1 cellular context compared by ENCODE assay signal in the genomic region with DNA sequence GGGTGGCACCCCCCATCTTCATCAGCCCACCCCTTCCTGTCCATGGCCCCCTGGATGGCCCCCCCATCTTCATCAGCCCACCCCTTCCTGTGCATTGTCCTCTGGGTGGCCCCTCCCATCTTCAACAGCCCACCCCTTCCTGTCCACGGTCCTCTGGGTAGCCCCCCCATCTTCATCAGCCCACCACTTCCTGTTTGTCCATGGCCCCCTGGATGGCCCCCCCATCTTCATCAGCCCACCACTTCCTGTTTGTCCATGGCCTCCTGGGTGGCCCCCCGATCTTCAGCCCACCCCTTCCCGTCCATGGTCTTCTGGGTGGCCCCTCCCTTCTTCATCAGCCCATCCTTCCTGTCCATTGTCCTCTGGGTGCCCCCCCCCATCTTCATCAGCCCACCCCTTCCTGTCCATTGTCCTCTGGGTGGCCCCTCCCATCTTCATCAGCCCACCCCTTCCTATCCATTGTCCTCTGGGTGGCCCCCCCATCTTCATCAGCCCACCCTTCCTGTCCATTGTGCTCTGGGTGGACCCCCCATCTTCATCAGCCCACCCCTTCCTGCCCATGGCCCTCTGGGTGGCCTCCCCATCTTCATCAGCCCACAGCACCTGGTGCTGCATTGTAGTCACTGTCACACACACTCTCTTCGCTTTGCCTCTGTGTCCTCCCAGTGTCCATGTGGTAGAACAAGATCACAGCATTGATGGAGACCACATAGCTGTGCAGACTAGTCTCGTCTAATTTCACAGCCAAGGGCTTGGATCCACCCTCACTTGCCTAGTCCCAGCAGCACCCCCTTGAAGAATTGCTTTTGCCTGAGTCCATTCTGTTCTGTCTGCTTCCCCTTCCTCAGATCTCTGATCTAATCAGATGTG.
TF ChIP-seq lines count a peak whose summit lies in the region.

No MANE protein-coding gene starts in this region.

TF ChIP-seq in GM23338, 12 proteins besides CTCF, POLR2A, EP300 and RAD21 (continued from another document):
- TF ChIP-seq, protein P1, sequence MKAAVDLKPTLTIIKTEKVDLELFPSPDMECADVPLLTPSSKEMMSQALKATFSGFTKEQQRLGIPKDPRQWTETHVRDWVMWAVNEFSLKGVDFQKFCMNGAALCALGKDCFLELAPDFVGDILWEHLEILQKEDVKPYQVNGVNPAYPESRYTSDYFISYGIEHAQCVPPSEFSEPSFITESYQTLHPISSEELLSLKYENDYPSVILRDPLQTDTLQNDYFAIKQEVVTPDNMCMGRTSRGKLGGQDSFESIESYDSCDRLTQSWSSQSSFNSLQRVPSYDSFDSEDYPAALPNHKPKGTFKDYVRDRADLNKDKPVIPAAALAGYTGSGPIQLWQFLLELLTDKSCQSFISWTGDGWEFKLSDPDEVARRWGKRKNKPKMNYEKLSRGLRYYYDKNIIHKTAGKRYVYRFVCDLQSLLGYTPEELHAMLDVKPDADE (IDR thresholded peaks at IDR 0.05): no peak
- no peak for TF ChIP-seq EZH2phosphoT487 (IDR thresholded peaks at IDR 0.05; ENCODE audit: unreplicated experiment)
- no peak for TF ChIP-seq STAT1 (IDR thresholded peaks at IDR 0.05; ENCODE audit: unreplicated experiment)
- TF ChIP-seq EZH2 (IDR thresholded peaks at IDR 0.05; ENCODE audit: low read depth, unreplicated experiment): no peak
- TF ChIP-seq ZNF331 (CRISPR knock-in tag; IDR thresholded peaks at IDR 0.05; ENCODE audit: low read depth): no peak
- TF ChIP-seq JUNB (IDR thresholded peaks at IDR 0.05; ENCODE audit: unreplicated experiment): no peak
- TF ChIP-seq ZNF114 (CRISPR knock-in tag; IDR thresholded peaks at IDR 0.05): no peak
- TF ChIP-seq, protein P2, sequence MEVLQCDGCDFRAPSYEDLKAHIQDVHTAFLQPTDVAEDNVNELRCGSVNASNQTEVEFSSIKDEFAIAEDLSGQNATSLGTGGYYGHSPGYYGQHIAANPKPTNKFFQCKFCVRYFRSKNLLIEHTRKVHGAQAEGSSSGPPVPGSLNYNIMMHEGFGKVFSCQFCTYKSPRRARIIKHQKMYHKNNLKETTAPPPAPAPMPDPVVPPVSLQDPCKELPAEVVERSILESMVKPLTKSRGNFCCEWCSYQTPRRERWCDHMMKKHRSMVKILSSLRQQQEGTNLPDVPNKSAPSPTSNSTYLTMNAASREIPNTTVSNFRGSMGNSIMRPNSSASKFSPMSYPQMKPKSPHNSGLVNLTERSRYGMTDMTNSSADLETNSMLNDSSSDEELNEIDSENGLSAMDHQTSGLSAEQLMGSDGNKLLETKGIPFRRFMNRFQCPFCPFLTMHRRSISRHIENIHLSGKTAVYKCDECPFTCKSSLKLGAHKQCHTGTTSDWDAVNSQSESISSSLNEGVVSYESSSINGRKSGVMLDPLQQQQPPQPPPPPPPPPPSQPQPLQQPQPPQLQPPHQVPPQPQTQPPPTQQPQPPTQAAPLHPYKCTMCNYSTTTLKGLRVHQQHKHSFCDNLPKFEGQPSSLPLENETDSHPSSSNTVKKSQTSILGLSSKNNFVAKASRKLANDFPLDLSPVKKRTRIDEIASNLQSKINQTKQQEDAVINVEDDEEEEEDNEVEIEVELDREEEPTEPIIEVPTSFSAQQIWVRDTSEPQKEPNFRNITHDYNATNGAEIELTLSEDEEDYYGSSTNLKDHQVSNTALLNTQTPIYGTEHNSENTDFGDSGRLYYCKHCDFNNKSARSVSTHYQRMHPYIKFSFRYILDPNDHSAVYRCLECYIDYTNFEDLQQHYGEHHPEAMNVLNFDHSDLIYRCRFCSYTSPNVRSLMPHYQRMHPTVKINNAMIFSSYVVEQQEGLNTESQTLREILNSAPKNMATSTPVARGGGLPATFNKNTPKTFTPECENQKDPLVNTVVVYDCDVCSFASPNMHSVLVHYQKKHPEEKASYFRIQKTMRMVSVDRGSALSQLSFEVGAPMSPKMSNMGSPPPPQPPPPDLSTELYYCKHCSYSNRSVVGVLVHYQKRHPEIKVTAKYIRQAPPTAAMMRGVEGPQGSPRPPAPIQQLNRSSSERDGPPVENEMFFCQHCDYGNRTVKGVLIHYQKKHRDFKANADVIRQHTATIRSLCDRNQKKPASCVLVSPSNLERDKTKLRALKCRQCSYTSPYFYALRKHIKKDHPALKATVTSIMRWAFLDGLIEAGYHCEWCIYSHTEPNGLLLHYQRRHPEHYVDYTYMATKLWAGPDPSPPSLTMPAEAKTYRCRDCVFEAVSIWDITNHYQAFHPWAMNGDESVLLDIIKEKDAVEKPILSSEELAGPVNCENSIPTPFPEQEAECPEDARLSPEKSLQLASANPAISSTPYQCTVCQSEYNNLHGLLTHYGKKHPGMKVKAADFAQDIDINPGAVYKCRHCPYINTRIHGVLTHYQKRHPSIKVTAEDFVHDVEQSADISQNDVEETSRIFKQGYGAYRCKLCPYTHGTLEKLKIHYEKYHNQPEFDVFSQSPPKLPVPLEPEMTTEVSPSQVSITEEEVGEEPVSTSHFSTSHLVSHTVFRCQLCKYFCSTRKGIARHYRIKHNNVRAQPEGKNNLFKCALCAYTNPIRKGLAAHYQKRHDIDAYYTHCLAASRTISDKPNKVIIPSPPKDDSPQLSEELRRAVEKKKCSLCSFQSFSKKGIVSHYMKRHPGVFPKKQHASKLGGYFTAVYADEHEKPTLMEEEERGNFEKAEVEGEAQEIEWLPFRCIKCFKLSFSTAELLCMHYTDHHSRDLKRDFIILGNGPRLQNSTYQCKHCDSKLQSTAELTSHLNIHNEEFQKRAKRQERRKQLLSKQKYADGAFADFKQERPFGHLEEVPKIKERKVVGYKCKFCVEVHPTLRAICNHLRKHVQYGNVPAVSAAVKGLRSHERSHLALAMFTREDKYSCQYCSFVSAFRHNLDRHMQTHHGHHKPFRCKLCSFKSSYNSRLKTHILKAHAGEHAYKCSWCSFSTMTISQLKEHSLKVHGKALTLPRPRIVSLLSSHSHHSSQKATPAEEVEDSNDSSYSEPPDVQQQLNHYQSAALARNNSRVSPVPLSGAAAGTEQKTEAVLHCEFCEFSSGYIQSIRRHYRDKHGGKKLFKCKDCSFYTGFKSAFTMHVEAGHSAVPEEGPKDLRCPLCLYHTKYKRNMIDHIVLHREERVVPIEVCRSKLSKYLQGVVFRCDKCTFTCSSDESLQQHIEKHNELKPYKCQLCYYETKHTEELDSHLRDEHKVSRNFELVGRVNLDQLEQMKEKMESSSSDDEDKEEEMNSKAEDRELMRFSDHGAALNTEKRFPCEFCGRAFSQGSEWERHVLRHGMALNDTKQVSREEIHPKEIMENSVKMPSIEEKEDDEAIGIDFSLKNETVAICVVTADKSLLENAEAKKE (CRISPR knock-in tag; IDR thresholded peaks at IDR 0.05): no peak
- TF ChIP-seq, protein P3, sequence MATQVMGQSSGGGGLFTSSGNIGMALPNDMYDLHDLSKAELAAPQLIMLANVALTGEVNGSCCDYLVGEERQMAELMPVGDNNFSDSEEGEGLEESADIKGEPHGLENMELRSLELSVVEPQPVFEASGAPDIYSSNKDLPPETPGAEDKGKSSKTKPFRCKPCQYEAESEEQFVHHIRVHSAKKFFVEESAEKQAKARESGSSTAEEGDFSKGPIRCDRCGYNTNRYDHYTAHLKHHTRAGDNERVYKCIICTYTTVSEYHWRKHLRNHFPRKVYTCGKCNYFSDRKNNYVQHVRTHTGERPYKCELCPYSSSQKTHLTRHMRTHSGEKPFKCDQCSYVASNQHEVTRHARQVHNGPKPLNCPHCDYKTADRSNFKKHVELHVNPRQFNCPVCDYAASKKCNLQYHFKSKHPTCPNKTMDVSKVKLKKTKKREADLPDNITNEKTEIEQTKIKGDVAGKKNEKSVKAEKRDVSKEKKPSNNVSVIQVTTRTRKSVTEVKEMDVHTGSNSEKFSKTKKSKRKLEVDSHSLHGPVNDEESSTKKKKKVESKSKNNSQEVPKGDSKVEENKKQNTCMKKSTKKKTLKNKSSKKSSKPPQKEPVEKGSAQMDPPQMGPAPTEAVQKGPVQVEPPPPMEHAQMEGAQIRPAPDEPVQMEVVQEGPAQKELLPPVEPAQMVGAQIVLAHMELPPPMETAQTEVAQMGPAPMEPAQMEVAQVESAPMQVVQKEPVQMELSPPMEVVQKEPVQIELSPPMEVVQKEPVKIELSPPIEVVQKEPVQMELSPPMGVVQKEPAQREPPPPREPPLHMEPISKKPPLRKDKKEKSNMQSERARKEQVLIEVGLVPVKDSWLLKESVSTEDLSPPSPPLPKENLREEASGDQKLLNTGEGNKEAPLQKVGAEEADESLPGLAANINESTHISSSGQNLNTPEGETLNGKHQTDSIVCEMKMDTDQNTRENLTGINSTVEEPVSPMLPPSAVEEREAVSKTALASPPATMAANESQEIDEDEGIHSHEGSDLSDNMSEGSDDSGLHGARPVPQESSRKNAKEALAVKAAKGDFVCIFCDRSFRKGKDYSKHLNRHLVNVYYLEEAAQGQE (IDR thresholded peaks at IDR 0.05; ENCODE audit: unreplicated experiment): no peak
- no peak for TF ChIP-seq NANOG (IDR thresholded peaks at IDR 0.05; ENCODE audit: borderline replicate concordance)
- no peak for TF ChIP-seq CREB1 (CRISPR knock-in tag; IDR thresholded peaks at IDR 0.05; ENCODE audit: low read depth)
